12 cellular contexts compared by ENCODE assay signal in genomic region chr15:71333839-71334238, GRCh38.
DNase-seq lines count a peak whose midpoint lies in the region; ATAC-seq, FAIRE-seq and TF ChIP-seq lines count a peak whose summit lies in the region.
"Had no signal": no experiment of that assay in that cellular context is flagged by ENCODE, and none has a peak within 500 bp of the region (broad histone marks: within the 10 kb centered on the region; RNA-seq: fewer than 3 reads in every experiment).

No MANE protein-coding gene starts in this region.

- TF ChIP-seq CTCF in GM12865 (IDR thresholded peaks at IDR 0.05; ENCODE audit: insufficient read depth, low read depth, low read length, missing control alignments), result no peak
- TF ChIP-seq CTCF in pancreas (IDR thresholded peaks at IDR 0.05), result no peak

- no peak for ATAC-seq in pancreas

- H3K27ac ChIP-seq in pancreas, result no peak overlapping the region

- no peaks in the 10 kb centered on the region for H3K36me3 ChIP-seq in pancreas
- H3K36me3 ChIP-seq: right atrium auricular region had no signal

- no peaks in the 10 kb centered on the region for H3K9me3 ChIP-seq in pancreas
- H3K9me3 ChIP-seq: right atrium auricular region had no signal

- intact Hi-C loops in pancreas (cut with DNase I), result no loop called here

- WGBS in pancreas, 2 donors, result 48 to 65% methylated on average over 3 of the region's 3 CpGs

- H3K4me1 ChIP-seq in pancreas, result no peaks in the 10 kb centered on the region

- no peaks in the 10 kb centered on the region for H3K27me3 ChIP-seq in pancreas
- H3K27me3 ChIP-seq: right atrium auricular region had no signal

- FAIRE-seq in frontal cortex (lab: Jason Lieb, UNC), result no peak
- no peak for FAIRE-seq in pancreas (lab: Jason Lieb, UNC)

- H3K4me3 ChIP-seq in GM12865 (ENCODE audit: low read depth, low read length) (no peak overlapping the region), skeletal muscle cell (ENCODE audit: low read depth, low read length) (no peak overlapping the region), pancreas (no peak overlapping the region)
- H3K4me3 ChIP-seq: right atrium auricular region had no signal

- DNase-seq in GM12865 (ENCODE audit: low read depth), result peak; percentile 59
- DNase-seq in OCI-M1 (lab: John Stamatoyannopoulos, UW), result peak; percentile 1
- DNase-seq in dedifferentiated amniotic fluid mesenchymal stem cell (ENCODE audit: extremely low spot score), result peak; percentile 44
- DNase-seq in skeletal muscle cell (ENCODE audit: low read depth), result peak; percentile 51
- no peak for DNase-seq in SHP77 treated with DMSO at 0.1 percent for 48 hours (lab: John Stamatoyannopoulos, UW)
- no peak for DNase-seq in frontal cortex (ENCODE audit: low spot score in 2 of 2)
- no peak for DNase-seq in pancreas
- DNase-seq: activated CD4-positive, CD25-positive, alpha-beta regulatory T cell; immature natural killer cell; NCI-H1930; NCI-H748 treated with DMSO at 0.1 percent for 48 hours had no signal

Comparison
In these comparisons a context has a peak if more than half of its experiments do, and no peak if none do; other contexts are left out.
1. DNase-seq: peak in GM12865 (single experiment), OCI-M1 (single experiment), dedifferentiated amniotic fluid mesenchymal stem cell (single experiment) and skeletal muscle cell (single experiment); none in SHP77 treated with DMSO at 0.1 percent for 48 hours (single experiment), frontal cortex (0 of 2) and pancreas (0 of 6).